ENCODE assay signal across 16 cellular contexts in the genomic region with DNA sequence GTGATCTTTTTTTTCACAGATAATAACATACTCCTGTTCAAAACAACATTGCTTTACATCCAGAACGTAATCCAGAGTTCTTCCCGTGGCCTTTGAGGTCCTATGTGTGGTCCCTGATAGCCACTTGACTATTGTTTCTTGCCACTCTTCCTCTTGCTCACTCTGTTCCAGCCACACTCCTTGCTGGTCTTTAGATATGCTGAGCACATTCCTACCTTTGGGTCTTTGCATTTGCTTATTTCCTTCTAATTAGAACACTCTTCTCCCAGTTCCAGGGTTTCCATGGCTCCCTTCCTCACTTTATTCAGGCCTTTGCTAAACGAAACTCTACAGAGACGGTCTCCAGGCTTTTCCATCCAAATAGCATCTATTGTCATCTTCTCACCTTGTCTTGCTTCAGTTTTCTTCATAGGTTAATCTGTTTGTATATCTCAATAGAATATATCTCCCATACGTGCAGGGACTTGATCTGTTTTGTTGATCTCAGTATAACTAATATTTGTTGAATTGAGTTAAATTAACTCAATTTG. TPM values are rescaled to one million over a fixed set of nuclear protein-coding genes. Genes with fewer than 3 reads are reported as not detected.
DNase-seq lines count a peak whose midpoint lies in the region; TF ChIP-seq lines count a peak whose summit lies in the region.
"Had no signal": no experiment of that assay in that cellular context is flagged by ENCODE, and none has a peak within 500 bp of the region (broad histone marks: within the 10 kb centered on the region; RNA-seq: fewer than 3 reads in every experiment).

No MANE protein-coding gene starts in this region.

- H3K9me3 Mint-ChIP-seq in T-helper 2 cell treated with Interferon-gamma antibody and Interleukin-4, amounts not matched to agents 5 μg/mL and 100 μg/mL, for 36 hours: no peaks in the 10 kb centered on the region
- H3K9me3 Mint-ChIP-seq: CD8-positive, alpha-beta T cell had no signal

- no peak overlapping the region for H3K4me3 Mint-ChIP-seq in T-helper 2 cell treated with Interferon-gamma antibody and Interleukin-4, amounts not matched to agents 5 μg/mL and 100 μg/mL, for 36 hours
- H3K4me3 Mint-ChIP-seq: CD8-positive, alpha-beta T cell had no signal

- H3K9ac ChIP-seq in fibroblast of lung (ENCODE audit: insufficient read depth, low read length) (no peak overlapping the region), smooth muscle cell (ENCODE audit: low read depth) (peak overlapping the region; percentile 9)

- no peak for DNase-seq in T-helper 2 cell treated with Interferon-gamma antibody and Interleukin-4, amounts not matched to agents 5 μg/mL and 100 μg/mL, for 36 hours (ENCODE audit: low spot score)
- DNase-seq in T-helper 2 cell: no peak
- no peak for DNase-seq in SJSA1 (ENCODE audit: low read depth in 1 of 2, low spot score in 2 of 2)
- no peak for DNase-seq in fibroblast of lung (ENCODE audit: low read depth in 2 of 2)
- DNase-seq in smooth muscle cell (lab: John Stamatoyannopoulos, UW; ENCODE audit: unreplicated experiment): no peak
- DNase-seq in NCI-H1105 (lab: John Stamatoyannopoulos, UW): no peak
- no peak for DNase-seq in GF-D8 (lab: John Stamatoyannopoulos, UW)
- no peak for DNase-seq in inferior parietal cortex (ENCODE audit: extremely low spot score)
- DNase-seq: CD8-positive, alpha-beta T cell; NCI-H1436 treated with DMSO at 0.1 percent for 48 hours; NCI-H2029 treated with DMSO at 0.1 percent for 48 hours; NCI-H510A; NCI-H774 had no signal

- H3K27me3 Mint-ChIP-seq in T-helper 2 cell treated with Interferon-gamma antibody and Interleukin-4, amounts not matched to agents 5 μg/mL and 100 μg/mL, for 36 hours (ENCODE audit: low read depth): no peaks in the 10 kb centered on the region

- H3K27me3 ChIP-seq in SJSA1 (replicated peaks) (no peaks in the 10 kb centered on the region), fibroblast of lung (ENCODE audit: control insufficient read depth, insufficient read depth, low read length) (no peaks in the 10 kb centered on the region), smooth muscle cell (ENCODE audit: low read depth) (no peaks in the 10 kb centered on the region)

- H3K27ac ChIP-seq in SJSA1: 0 out of 2 replicates have a peak overlapping the region, but pooled peaks have one; percentile 9
- peak overlapping the region; percentile 63 for H3K27ac ChIP-seq in fibroblast of lung (ENCODE audit: insufficient read depth, low read length)
- peak overlapping the region; percentile 91 for H3K27ac ChIP-seq in smooth muscle cell (ENCODE audit: low read depth)
- H3K27ac ChIP-seq: 22Rv1 had no signal

- WGBS in smooth muscle cell (ENCODE audit: low lambda C conversion rate): 92% methylated on average over 5 of the region's 5 CpGs

- H3K4me2 ChIP-seq in fibroblast of lung (ENCODE audit: extremely low read depth, insufficient read depth, low read length) (no peak overlapping the region), smooth muscle cell (no peak overlapping the region)

- H3K4me1 Mint-ChIP-seq in T-helper 2 cell treated with Interferon-gamma antibody and Interleukin-4, amounts not matched to agents 5 μg/mL and 100 μg/mL, for 36 hours (ENCODE audit: low read depth): peaks cover 2% of the 10 kb centered on the region

- peaks cover 36% of the 10 kb centered on the region for H3K36me3 Mint-ChIP-seq in T-helper 2 cell treated with Interferon-gamma antibody and Interleukin-4, amounts not matched to agents 5 μg/mL and 100 μg/mL, for 36 hours (ENCODE audit: low read depth)

- peak overlapping the region; percentile 29 for H3K27ac Mint-ChIP-seq in T-helper 2 cell treated with Interferon-gamma antibody and Interleukin-4, amounts not matched to agents 5 μg/mL and 100 μg/mL, for 36 hours

- H3K4me1 ChIP-seq in SJSA1 (replicated peaks): peaks cover 32% of the 10 kb centered on the region
- H3K4me1 ChIP-seq in fibroblast of lung (ENCODE audit: control insufficient read depth, extremely low read depth, insufficient read depth, low read length): peaks cover 10% of the 10 kb centered on the region
- peaks cover 6% of the 10 kb centered on the region for H3K4me1 ChIP-seq in smooth muscle cell (ENCODE audit: low read depth)
- H3K4me1 ChIP-seq: HAP-1 had no signal

- H3K36me3 ChIP-seq in SJSA1 (peaks cover 67% of the 10 kb centered on the region), fibroblast of lung (ENCODE audit: control insufficient read depth, insufficient read depth, low read length) (peaks cover 7% of the 10 kb centered on the region), smooth muscle cell (ENCODE audit: low read depth) (peaks cover 14% of the 10 kb centered on the region)

- peaks cover 3% of the 10 kb centered on the region for H3F3A ChIP-seq in smooth muscle cell (ENCODE audit: low read depth)

- H4K20me1 ChIP-seq in fibroblast of lung (ENCODE audit: control insufficient read depth, extremely low read depth, insufficient read depth, low read length) (peaks cover 2% of the 10 kb centered on the region), smooth muscle cell (ENCODE audit: low read depth) (peaks cover 17% of the 10 kb centered on the region)

- TF ChIP-seq CTCF in fibroblast of lung (conservative IDR thresholded peaks at IDR 0.05 in 1 of 2, IDR thresholded peaks at IDR 0.05 in 1 of 2; ENCODE audit: low read depth in 1 of 2, low read length in 2 of 2) (no peak), smooth muscle cell (IDR thresholded peaks at IDR 0.05; ENCODE audit: borderline replicate concordance, insufficient read depth, poor library complexity, severe bottlenecking) (no peak)

- no peaks in the 10 kb centered on the region for H3K9me3 ChIP-seq in SJSA1 (replicated peaks)
- H3K9me3 ChIP-seq in fibroblast of lung (ENCODE audit: control insufficient read depth, insufficient read depth, low read depth, low read length): no peaks in the 10 kb centered on the region
- no peaks in the 10 kb centered on the region for H3K9me3 ChIP-seq in smooth muscle cell (replicated peaks; ENCODE audit: low read depth)
- H3K9me3 ChIP-seq: HAP-1 had no signal

- H3K79me2 ChIP-seq in fibroblast of lung (ENCODE audit: control insufficient read depth, insufficient read depth, low read length) (peaks cover 21% of the 10 kb centered on the region), smooth muscle cell (ENCODE audit: low read depth) (peaks cover 44% of the 10 kb centered on the region)

- H2AFZ ChIP-seq in fibroblast of lung (ENCODE audit: low read length) (no peak overlapping the region), smooth muscle cell (ENCODE audit: low read depth) (no peak overlapping the region)

- H3K4me3 ChIP-seq in SJSA1: no peak overlapping the region
- H3K4me3 ChIP-seq in fibroblast of lung (replicated peaks in 1 of 4; ENCODE audit: control extremely low read depth in 1 of 4, insufficient read depth in 1 of 4, low read depth in 3 of 4, low read length in 4 of 4): no peak overlapping the region
- no peak overlapping the region for H3K4me3 ChIP-seq in smooth muscle cell
- H3K4me3 ChIP-seq: HAP-1, K562 had no signal

RNA-seq across cellular contexts. Expression of a gene that starts 59.9 kb away (rescaled TPM):
- total RNA-seq in SJSA1 (2014; rRNA removed; shearing (Covaris generic)): 70.0 and 100.0 TPM in 2 replicates
- 233 and 377 TPM in 2 replicates for total RNA-seq in fibroblast of lung
- polyA plus RNA-seq in fibroblast of lung: 119 and 147 TPM in 2 replicates
- 109 and 119 TPM in 2 replicates for polyA plus RNA-seq in fibroblast of lung (2012)
- 104 and 159 TPM in 2 replicates for polyA minus RNA-seq in fibroblast of lung (ENCODE audit: low replicate concordance)
- total RNA-seq in smooth muscle cell: 178 and 183 TPM in 2 replicates
- 111 TPM in 2 replicates for polyA plus RNA-seq in smooth muscle cell

Comparison
In these comparisons a context has a peak if more than half of its experiments do, and no peak if none do; other contexts are left out.
1. H3K27ac ChIP-seq: peak in every context shown above with its lines; median percentile 91 in smooth muscle cell; 63 in fibroblast of lung; 9 in SJSA1.